22 cellular contexts compared by ENCODE assay signal in genomic region chr6:43886717-43887339, GRCh38.
"Had no signal": no experiment of that assay in that cellular context is flagged by ENCODE, and none has a peak within 500 bp of the region (broad histone marks: within the 10 kb centered on the region; RNA-seq: fewer than 3 reads in every experiment).

No MANE protein-coding gene starts in this region.

- H3K27me3 ChIP-seq: breast epithelium, colonic mucosa, gastrocnemius medialis, transverse colon, vagina had no signal

- H3K36me3 ChIP-seq: breast epithelium, colonic mucosa, esophagus squamous epithelium, gastrocnemius medialis, suprapubic skin, transverse colon, vagina had no signal

- ATAC-seq: natural killer cell had no signal

- H3K4me1 Mint-ChIP-seq: central memory CD8-positive, alpha-beta T cell; natural killer cell had no signal

- H3K4me3 Mint-ChIP-seq: activated B cell treated with CpG ODN at 0.5 μM for 24 hours; activated CD4-positive, alpha-beta T cell treated with anti-CD3 and anti-CD28 coated beads for 36 hours; activated naive CD4-positive, alpha-beta T cell treated with anti-CD3 and anti-CD28 coated beads for 36 hours; activated naive CD8-positive, alpha-beta T cell treated with anti-CD3 and anti-CD28 coated beads, Interleukin-2, amount 10 ng/mL, durations not matched to agents 7 days and 5 days; central memory CD8-positive, alpha-beta T cell; natural killer cell; stimulated activated effector memory CD8-positive, alpha-beta T cell treated with anti-CD3 and anti-CD28 coated beads, Interleukin-12 subunit alpha, Interleukin-12 subunit beta, amount 100 ng/mL, for 72 hours; stimulated activated naive CD8-positive, alpha-beta T cell treated with anti-CD3 and anti-CD28 coated beads, Interleukin-15, amount 100 ng/mL, for 72 hours had no signal

- H3K4me3 ChIP-seq: breast epithelium, colonic mucosa, esophagus squamous epithelium, gastrocnemius medialis, suprapubic skin, transverse colon, vagina had no signal

- H3K4me1 ChIP-seq: breast epithelium, colonic mucosa, transverse colon, vagina had no signal

- H3K9me3 Mint-ChIP-seq: activated B cell treated with CpG ODN at 0.5 μM for 24 hours; activated naive CD4-positive, alpha-beta T cell treated with anti-CD3 and anti-CD28 coated beads for 36 hours; activated naive CD8-positive, alpha-beta T cell treated with anti-CD3 and anti-CD28 coated beads, Interleukin-2, amount 10 ng/mL, durations not matched to agents 7 days and 5 days; natural killer cell; stimulated activated effector memory CD8-positive, alpha-beta T cell treated with anti-CD3 and anti-CD28 coated beads, Interleukin-12 subunit alpha, Interleukin-12 subunit beta, amount 100 ng/mL, for 72 hours; stimulated activated naive CD8-positive, alpha-beta T cell treated with anti-CD3 and anti-CD28 coated beads, Interleukin-15, amount 100 ng/mL, for 72 hours had no signal

- DNase-seq: activated B cell treated with CpG ODN at 0.5 μM for 24 hours; activated CD4-positive, alpha-beta T cell treated with anti-CD3 and anti-CD28 coated beads for 36 hours; activated CD4-positive, alpha-beta T cell treated with anti-CD3 and anti-CD28 coated beads, Interleukin-2, amount 50 U/mL, for 48 hours; activated CD8-positive, alpha-beta memory T cell treated with anti-CD3 and anti-CD28 coated beads, Interleukin-2, amount 50 U/mL, for 48 hours; activated effector memory CD4-positive, alpha-beta T cell treated with Interleukin-2 at 50 U/mL for 16 hours; activated naive CD4-positive, alpha-beta T cell treated with anti-CD3 and anti-CD28 coated beads for 36 hours; activated naive CD8-positive, alpha-beta T cell treated with anti-CD3 and anti-CD28 coated beads, Interleukin-2, amount 10 ng/mL, durations not matched to agents 7 days and 5 days; amniotic stem cell; colonic mucosa; esophagus squamous epithelium; gastrocnemius medialis; hippocampal formation; midbrain; natural killer cell; stimulated activated CD4-positive, alpha-beta T cell treated with anti-CD3 and anti-CD28 coated beads, Interleukin-1b, Interleukin-23, amount 100 ng/mL, for 48 hours; stimulated activated naive CD8-positive, alpha-beta T cell treated with anti-CD3 and anti-CD28 coated beads, Interleukin-15, amount 100 ng/mL, for 72 hours; transverse colon had no signal

- H3K36me3 Mint-ChIP-seq: activated naive CD8-positive, alpha-beta T cell treated with anti-CD3 and anti-CD28 coated beads, Interleukin-2, amount 10 ng/mL, durations not matched to agents 7 days and 5 days; natural killer cell; stimulated activated effector memory CD8-positive, alpha-beta T cell treated with anti-CD3 and anti-CD28 coated beads, Interleukin-12 subunit alpha, Interleukin-12 subunit beta, amount 100 ng/mL, for 72 hours had no signal

- H3K9me3 ChIP-seq: breast epithelium, colonic mucosa, esophagus squamous epithelium, gastrocnemius medialis, suprapubic skin, transverse colon, vagina had no signal

- H3K27ac ChIP-seq: breast epithelium, colonic mucosa, esophagus squamous epithelium, suprapubic skin, transverse colon, vagina had no signal

- H3K27ac Mint-ChIP-seq: activated B cell treated with CpG ODN at 0.5 μM for 24 hours; activated CD4-positive, alpha-beta T cell treated with anti-CD3 and anti-CD28 coated beads for 36 hours; activated naive CD4-positive, alpha-beta T cell treated with anti-CD3 and anti-CD28 coated beads for 36 hours; activated naive CD8-positive, alpha-beta T cell treated with anti-CD3 and anti-CD28 coated beads, Interleukin-2, amount 10 ng/mL, durations not matched to agents 7 days and 5 days; natural killer cell; stimulated activated effector memory CD8-positive, alpha-beta T cell treated with anti-CD3 and anti-CD28 coated beads, Interleukin-12 subunit alpha, Interleukin-12 subunit beta, amount 100 ng/mL, for 72 hours; stimulated activated naive CD8-positive, alpha-beta T cell treated with anti-CD3 and anti-CD28 coated beads, Interleukin-15, amount 100 ng/mL, for 72 hours had no signal
